ENCODE assay signal across 32 cellular contexts in genomic region chr12:54147606-54148005, GRCh38.
"Had no signal": no experiment of that assay in that cellular context is flagged by ENCODE, and none has a peak within 500 bp of the region (broad histone marks: within the 10 kb centered on the region; RNA-seq: fewer than 3 reads in every experiment).

No MANE protein-coding gene starts in this region.

- H3K4me1 Mint-ChIP-seq: activated CD4-positive, alpha-beta T cell treated with anti-CD3 and anti-CD28 coated beads for 36 hours; activated CD4-positive, alpha-beta T cell treated with anti-CD3 and anti-CD28 coated beads, Interleukin-2, amount 10 ng/mL, durations not matched to agents 24 days and 14 days; activated CD8-positive, alpha-beta memory T cell treated with anti-CD3 and anti-CD28 coated beads, Interleukin-2, amount 10 ng/mL, durations not matched to agents 7 days and 5 days; activated naive CD4-positive, alpha-beta T cell treated with anti-CD3 and anti-CD28 coated beads, Interleukin-2, amount 50 U/mL, for 24 hours; activated naive CD8-positive, alpha-beta T cell treated with anti-CD3 and anti-CD28 coated beads for 36 hours; activated naive CD8-positive, alpha-beta T cell treated with anti-CD3 and anti-CD28 coated beads, Interleukin-2, amount 50 U/mL, for 24 hours had no signal

- H3K27ac ChIP-seq: adrenal gland, body of pancreas, colonic mucosa, epithelial cell of prostate had no signal

- H3K27ac Mint-ChIP-seq: activated CD4-positive, alpha-beta memory T cell treated with anti-CD3 and anti-CD28 coated beads for 36 hours; activated CD4-positive, alpha-beta T cell treated with anti-CD3 and anti-CD28 coated beads for 36 hours; activated CD4-positive, alpha-beta T cell treated with anti-CD3 and anti-CD28 coated beads, Interleukin-2, amount 10 ng/mL, durations not matched to agents 24 days and 14 days; activated CD8-positive, alpha-beta memory T cell treated with anti-CD3 and anti-CD28 coated beads, Interleukin-2, amount 10 ng/mL, durations not matched to agents 7 days and 5 days; activated CD8-positive, alpha-beta T cell treated with anti-CD3 and anti-CD28 coated beads, Interleukin-2, amount 10 ng/mL, durations not matched to agents 7 days and 5 days; activated naive CD4-positive, alpha-beta T cell treated with anti-CD3 and anti-CD28 coated beads for 36 hours; activated naive CD4-positive, alpha-beta T cell treated with anti-CD3 and anti-CD28 coated beads, Interleukin-2, amount 50 U/mL, for 24 hours; activated naive CD8-positive, alpha-beta T cell treated with anti-CD3 and anti-CD28 coated beads for 36 hours; activated naive CD8-positive, alpha-beta T cell treated with anti-CD3 and anti-CD28 coated beads, Interleukin-2, amount 50 U/mL, for 24 hours; activated T-helper 1 cell treated with anti-CD3 and anti-CD28 coated beads, Interleukin-12 subunit alpha, Interleukin-12 subunit beta, Interleukin-2, Interleukin-4 antibody, amounts not matched to agents 30 ng/mL and 10 ng/mL and 1 ng/mL, durations not matched to agents 14 hours and 24 hours and 36 hours; activated T-helper 2 cell treated with anti-CD3 and anti-CD28 coated beads, Interferon-gamma antibody, Interleukin-2, Interleukin-4, amounts not matched to agents 10 μg/mL and 5 μg/mL and 100 μg/mL, durations not matched to agents 14 hours and 24 hours and 36 hours; T-helper 17 cell; T-helper 2 cell treated with Interferon-gamma antibody and Interleukin-4, amounts not matched to agents 5 μg/mL and 100 μg/mL, for 36 hours had no signal

- H3K36me3 ChIP-seq: adrenal gland, colonic mucosa, esophagus squamous epithelium, gastroesophageal sphincter had no signal

- FAIRE-seq: endometrium, endothelial cell of umbilical vein had no signal

- DNase-seq: activated CD4-positive, alpha-beta memory T cell treated with anti-CD3 and anti-CD28 coated beads for 36 hours; activated CD4-positive, alpha-beta T cell treated with anti-CD3 and anti-CD28 coated beads, Interleukin-2, amount 10 ng/mL, durations not matched to agents 24 days and 14 days; activated CD4-positive, CD25-positive, alpha-beta regulatory T cell; activated CD4-positive, CD25-positive, alpha-beta regulatory T cell treated with anti-CD3 and anti-CD28 coated beads, Interleukin-2, amount 50 U/mL, for 72 hours; activated CD8-positive, alpha-beta memory T cell treated with anti-CD3 and anti-CD28 coated beads, Interleukin-2, amount 10 ng/mL, durations not matched to agents 7 days and 5 days; activated CD8-positive, alpha-beta memory T cell treated with anti-CD3 and anti-CD28 coated beads, Interleukin-2, amount 50 U/mL, for 4 hours; activated CD8-positive, alpha-beta T cell treated with anti-CD3 and anti-CD28 coated beads, Interleukin-2, amount 10 ng/mL, durations not matched to agents 7 days and 5 days; activated effector memory CD4-positive, alpha-beta T cell treated with anti-CD3 and anti-CD28 coated beads, Interleukin-2, amount 50 U/mL, for 16 hours; activated naive CD4-positive, alpha-beta T cell treated with anti-CD3 and anti-CD28 coated beads for 36 hours; activated naive CD8-positive, alpha-beta T cell treated with anti-CD3 and anti-CD28 coated beads for 36 hours; activated naive CD8-positive, alpha-beta T cell treated with anti-CD3 and anti-CD28 coated beads, Interleukin-2, amount 50 U/mL, for 24 hours; activated T-cell treated with anti-CD3 and anti-CD28 coated beads, Interleukin-2, amount 50 U/mL, for 1 hour; activated T-cell treated with anti-CD3 and anti-CD28 coated beads, Interleukin-2, amount 50 U/mL, for 48 hours; adrenal gland; body of pancreas; central memory CD4-positive, alpha-beta T cell; colonic mucosa; effector CD8-positive, alpha-beta T cell; esophagus squamous epithelium; foreskin melanocyte; T-helper 1 cell; T-helper 17 cell; T1000 had no signal

- H3K9me3 ChIP-seq: adrenal gland, body of pancreas, colonic mucosa, esophagus squamous epithelium, gastroesophageal sphincter had no signal

- H3K36me3 Mint-ChIP-seq: activated CD4-positive, alpha-beta memory T cell treated with anti-CD3 and anti-CD28 coated beads for 36 hours; activated CD8-positive, alpha-beta memory T cell treated with anti-CD3 and anti-CD28 coated beads, Interleukin-2, amount 10 ng/mL, durations not matched to agents 7 days and 5 days; activated naive CD4-positive, alpha-beta T cell treated with anti-CD3 and anti-CD28 coated beads, Interleukin-2, amount 50 U/mL, for 24 hours; activated naive CD8-positive, alpha-beta T cell treated with anti-CD3 and anti-CD28 coated beads for 36 hours had no signal

- H3K9me3 Mint-ChIP-seq: activated CD4-positive, alpha-beta memory T cell treated with anti-CD3 and anti-CD28 coated beads for 36 hours; activated CD4-positive, alpha-beta T cell treated with anti-CD3 and anti-CD28 coated beads, Interleukin-2, amount 10 ng/mL, durations not matched to agents 24 days and 14 days; activated naive CD4-positive, alpha-beta T cell treated with anti-CD3 and anti-CD28 coated beads for 36 hours; activated naive CD4-positive, alpha-beta T cell treated with anti-CD3 and anti-CD28 coated beads, Interleukin-2, amount 50 U/mL, for 24 hours; activated naive CD8-positive, alpha-beta T cell treated with anti-CD3 and anti-CD28 coated beads for 36 hours; activated naive CD8-positive, alpha-beta T cell treated with anti-CD3 and anti-CD28 coated beads, Interleukin-2, amount 50 U/mL, for 24 hours; activated T-helper 1 cell treated with anti-CD3 and anti-CD28 coated beads, Interleukin-12 subunit alpha, Interleukin-12 subunit beta, Interleukin-2, Interleukin-4 antibody, amounts not matched to agents 30 ng/mL and 10 ng/mL and 1 ng/mL, durations not matched to agents 14 hours and 24 hours and 36 hours; activated T-helper 2 cell treated with anti-CD3 and anti-CD28 coated beads, Interferon-gamma antibody, Interleukin-2, Interleukin-4, amounts not matched to agents 10 μg/mL and 5 μg/mL and 100 μg/mL, durations not matched to agents 14 hours and 24 hours and 36 hours; T-helper 2 cell treated with Interferon-gamma antibody and Interleukin-4, amounts not matched to agents 5 μg/mL and 100 μg/mL, for 36 hours had no signal

- H3K27me3 ChIP-seq: adrenal gland, body of pancreas, gastroesophageal sphincter had no signal

- H3K4me1 ChIP-seq: adrenal gland, body of pancreas, colonic mucosa, gastroesophageal sphincter had no signal

- ATAC-seq: activated CD4-positive, alpha-beta T cell treated with anti-CD3 and anti-CD28 coated beads for 36 hours; activated CD8-positive, alpha-beta memory T cell treated with anti-CD3 and anti-CD28 coated beads, Interleukin-2, amount 10 ng/mL, durations not matched to agents 7 days and 5 days; activated CD8-positive, alpha-beta T cell treated with anti-CD3 and anti-CD28 coated beads, Interleukin-2, amount 10 ng/mL, durations not matched to agents 7 days and 5 days; activated naive CD8-positive, alpha-beta T cell treated with anti-CD3 and anti-CD28 coated beads, Interleukin-2, amount 50 U/mL, for 24 hours; body of pancreas; gastroesophageal sphincter; T-helper 17 cell had no signal

- H3K4me3 ChIP-seq: adrenal gland, body of pancreas, colonic mucosa, esophagus squamous epithelium, gastroesophageal sphincter had no signal

- H3K4me3 Mint-ChIP-seq: activated CD4-positive, alpha-beta memory T cell treated with anti-CD3 and anti-CD28 coated beads for 36 hours; activated CD4-positive, alpha-beta T cell treated with anti-CD3 and anti-CD28 coated beads for 36 hours; activated CD4-positive, alpha-beta T cell treated with anti-CD3 and anti-CD28 coated beads, Interleukin-2, amount 10 ng/mL, durations not matched to agents 24 days and 14 days; activated CD8-positive, alpha-beta memory T cell treated with anti-CD3 and anti-CD28 coated beads, Interleukin-2, amount 10 ng/mL, durations not matched to agents 7 days and 5 days; activated CD8-positive, alpha-beta T cell treated with anti-CD3 and anti-CD28 coated beads, Interleukin-2, amount 10 ng/mL, durations not matched to agents 7 days and 5 days; activated naive CD4-positive, alpha-beta T cell treated with anti-CD3 and anti-CD28 coated beads for 36 hours; activated naive CD4-positive, alpha-beta T cell treated with anti-CD3 and anti-CD28 coated beads, Interleukin-2, amount 50 U/mL, for 24 hours; activated naive CD8-positive, alpha-beta T cell treated with anti-CD3 and anti-CD28 coated beads for 36 hours; activated naive CD8-positive, alpha-beta T cell treated with anti-CD3 and anti-CD28 coated beads, Interleukin-2, amount 50 U/mL, for 24 hours; activated T-helper 1 cell treated with anti-CD3 and anti-CD28 coated beads, Interleukin-12 subunit alpha, Interleukin-12 subunit beta, Interleukin-2, Interleukin-4 antibody, amounts not matched to agents 30 ng/mL and 10 ng/mL and 1 ng/mL, durations not matched to agents 14 hours and 24 hours and 36 hours; T-helper 17 cell; T-helper 2 cell treated with Interferon-gamma antibody and Interleukin-4, amounts not matched to agents 5 μg/mL and 100 μg/mL, for 36 hours had no signal
